In genomic region chr2:240121675-240122074, GRCh38 we compare ENCODE assay signal across 20 cellular contexts. TPM values are rescaled to one million over a fixed set of nuclear protein-coding genes. Genes with fewer than 3 reads are reported as not detected.
"Had no signal": no experiment of that assay in that cellular context is flagged by ENCODE, and none has a peak within 500 bp of the region (broad histone marks: within the 10 kb centered on the region; RNA-seq: fewer than 3 reads in every experiment).

No MANE protein-coding gene starts in this region.

- H3K27ac ChIP-seq: brain microvascular endothelial cell, foreskin keratinocyte, parathyroid adenoma, transverse colon, vagina had no signal

- H2AFZ ChIP-seq: parathyroid adenoma had no signal

- H3K9ac ChIP-seq: parathyroid adenoma had no signal

- H3K9me3 ChIP-seq: transverse colon, vagina had no signal

- H3K27me3 ChIP-seq: brain microvascular endothelial cell, transverse colon, vagina had no signal

- H3K36me3 ChIP-seq: brain microvascular endothelial cell, transverse colon, vagina had no signal

- DNase-seq: activated CD8-positive, alpha-beta memory T cell treated with anti-CD3 and anti-CD28 coated beads, Interleukin-2, amount 50 U/mL, for 48 hours; activated naive CD8-positive, alpha-beta T cell treated with anti-CD3 and anti-CD28 coated beads, Interleukin-2, amount 10 ng/mL, durations not matched to agents 7 days and 5 days; brain microvascular endothelial cell; effector CD8-positive, alpha-beta T cell; foreskin keratinocyte; glutamatergic neuron; immature natural killer cell; left colon; retina; stimulated activated CD4-positive, alpha-beta T cell treated with anti-CD3 and anti-CD28 coated beads, Interleukin-4, amount 100 ng/mL, for 1 hour; stimulated activated naive B cell treated with anti-CD40 and anti-IgM and Interleukin-4, amounts not matched to agents 10 μg/mL and 1 μg/mL and 100 μg/mL, for 72 hours; T-cell; T1000; transverse colon had no signal

- ATAC-seq: foreskin keratinocyte, left colon, T-cell had no signal

- H3K4me1 ChIP-seq: foreskin keratinocyte, parathyroid adenoma, transverse colon, vagina had no signal

- H3K4me3 ChIP-seq: transverse colon, vagina had no signal

RNA-seq across cellular contexts. Expression of gene OTOS, which starts 18.8 kb away (rescaled TPM):
- total RNA-seq: activated CD4-positive, alpha-beta memory T cell treated with anti-CD3 and anti-CD28 coated beads for 36 hours; activated naive CD8-positive, alpha-beta T cell treated with anti-CD3 and anti-CD28 coated beads, Interleukin-2, amount 10 ng/mL, durations not matched to agents 7 days and 5 days; activated T-helper 1 cell treated with anti-CD3 and anti-CD28 coated beads, Interleukin-12 subunit alpha, Interleukin-12 subunit beta, Interleukin-2, Interleukin-4 antibody, amounts not matched to agents 30 ng/mL and 10 ng/mL and 1 ng/mL, durations not matched to agents 14 hours and 24 hours and 36 hours; foreskin keratinocyte; left colon; lung microvascular endothelial cell; skeletal muscle tissue; T-cell; transverse colon; vagina had no signal
- polyA plus RNA-seq: foreskin keratinocyte, immature natural killer cell had no signal
